In the genomic region with DNA sequence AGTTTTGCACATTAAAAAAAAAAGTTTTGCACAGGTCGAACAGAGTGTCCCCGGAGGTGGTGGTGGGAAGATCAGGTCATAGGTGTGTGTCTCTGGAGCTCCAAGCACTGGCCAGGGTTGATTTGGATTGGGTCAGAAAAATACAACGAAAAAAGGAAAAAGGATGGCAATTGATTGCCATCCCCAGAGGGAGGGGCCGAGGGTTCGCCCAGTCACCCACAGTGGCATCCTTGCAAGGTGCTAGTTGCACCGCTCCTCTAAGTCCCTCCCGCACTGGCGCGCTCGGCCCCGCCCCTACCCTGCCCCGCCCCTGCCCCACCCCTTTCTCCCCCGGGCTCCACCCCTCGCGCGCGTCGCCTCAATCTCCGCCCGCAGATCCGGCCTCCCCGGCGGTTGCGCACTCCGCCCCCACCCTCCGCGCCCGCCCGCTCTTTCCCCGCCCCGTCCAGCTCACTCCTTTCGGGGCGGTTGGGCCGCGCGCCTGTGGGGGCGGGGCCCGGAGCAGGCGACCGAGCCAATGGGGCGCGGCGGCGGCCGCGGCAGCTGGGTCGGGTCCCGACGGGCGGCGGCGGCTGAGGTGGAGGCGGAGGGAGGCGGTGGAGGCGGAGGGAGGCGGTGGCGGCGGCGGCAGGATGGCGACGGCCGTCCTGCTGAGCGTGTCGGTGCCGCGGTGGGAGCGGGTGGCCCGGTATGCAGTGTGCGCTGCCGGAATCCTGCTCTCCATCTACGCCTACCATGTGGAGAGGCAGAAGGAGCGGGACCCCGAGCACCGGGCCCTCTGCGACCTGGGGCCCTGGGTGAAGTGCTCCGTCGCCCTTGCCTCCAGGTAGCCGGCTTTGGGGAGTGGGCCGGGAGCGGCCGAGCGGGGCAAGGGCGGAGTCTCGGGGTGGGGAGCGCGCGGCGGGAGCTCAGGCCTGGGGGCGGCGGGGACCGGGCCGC, we compare ENCODE assay signal across 8 cellular contexts. TPM values are rescaled to one million over a fixed set of nuclear protein-coding genes. Genes with fewer than 3 reads are reported as not detected.
DNase-seq lines count a peak whose midpoint lies in the region; ATAC-seq lines count a peak whose summit lies in the region.

No MANE protein-coding gene starts in this region.

- no peaks in the 10 kb centered on the region for H3K36me3 ChIP-seq in esophagus (ENCODE audit: control insufficient read depth in 2 of 2, insufficient read depth in 2 of 2, low read length in 1 of 2)

- H3K9me3 ChIP-seq in esophagus (ENCODE audit: control insufficient read depth in 2 of 2, insufficient read depth in 1 of 2, low read depth in 1 of 2, low read length in 1 of 2), result no peaks in the 10 kb centered on the region

- H3K9me3 Mint-ChIP-seq in IgD-negative memory B cell (peaks cover 0 to 4% (median 1%) of the 10 kb centered on the region in 3 donors), naive B cell (peaks cover 0 to 5% (median 0%) of the 10 kb centered on the region in 7 donors)

- peak overlapping the region; percentile 77 to 91 for H3K27ac ChIP-seq in esophagus (ENCODE audit: low read depth in 2 of 2, low read length in 1 of 2)

- H3K4me1 ChIP-seq in esophagus (ENCODE audit: control insufficient read depth in 2 of 2, insufficient read depth in 2 of 2, low read length in 1 of 2), result no peaks in the 10 kb centered on the region

- no peaks in the 10 kb centered on the region for H3K27me3 ChIP-seq in esophagus (ENCODE audit: control insufficient read depth in 1 of 2, insufficient read depth in 2 of 2, low read length in 2 of 2)

- 2 to 3% methylated on average over 52 to 88 of the region's 92 CpGs for WGBS in esophagus, 2 donors

- ATAC-seq in GM21619 (IDR thresholded peaks at IDR 0.05; ENCODE audit: unreplicated experiment), result peak; percentile 76
- peak; percentile 85 to 86 for ATAC-seq in naive B cell (ENCODE audit: low read depth in 2 of 2)

- H3K4me3 ChIP-seq in esophagus (ENCODE audit: low read depth in 1 of 2, low read length in 2 of 2), result peak overlapping the region; percentile 64 to 84

- H3K27ac Mint-ChIP-seq in IgD-negative memory B cell (peak overlapping the region in 2 of 3 donors; percentile 71 to 78), naive B cell (peak overlapping the region in 5 of 6 donors; percentile 33 to 93 (median 92))

- DNase-seq in DMS53 treated with DMSO at 0.1 percent for 48 hours (lab: John Stamatoyannopoulos, UW; ENCODE audit: unreplicated experiment), result peak; percentile 75
- DNase-seq in OCI-M1 (lab: John Stamatoyannopoulos, UW), result peak; percentile 98
- DNase-seq in activated T-cell treated with anti-CD3 and anti-CD28 coated beads, Interleukin-2, amount 50 U/mL, for 1 hour, result peak; percentile 95
- peak; percentile 89 for DNase-seq in naive B cell
- peak; percentile 78 to 91 for DNase-seq in stimulated activated CD8-positive, alpha-beta memory T cell treated with anti-CD3 and anti-CD28 coated beads, Interleukin-7, amount 100 ng/mL, for 48 hours (ENCODE audit: extremely low read depth in 1 of 2, low read depth in 1 of 2)

- H3K36me3 Mint-ChIP-seq in IgD-negative memory B cell (peaks cover 1% of the 10 kb centered on the region), naive B cell (no peaks in the 10 kb centered on the region)

- peaks cover 14 to 16% (median 15%) of the 10 kb centered on the region in 3 donors for H3K4me1 Mint-ChIP-seq in IgD-negative memory B cell
- H3K4me1 Mint-ChIP-seq in naive B cell, result peaks cover 9 to 19% (median 10%) of the 10 kb centered on the region in 3 donors

- no peaks in the 10 kb centered on the region for H3K27me3 Mint-ChIP-seq in IgD-negative memory B cell
- H3K27me3 Mint-ChIP-seq in naive B cell, result no peaks in the 10 kb centered on the region

- peak overlapping the region; percentile 25 to 93 (median 86) for H3K4me3 Mint-ChIP-seq in IgD-negative memory B cell
- peak overlapping the region; percentile 71 to 93 (median 85) for H3K4me3 Mint-ChIP-seq in naive B cell

RNA-seq across cellular contexts. Expression of a gene that starts 31.5 kb away (rescaled TPM):
- polyA plus RNA-seq in IgD-negative memory B cell (13.9 TPM), esophagus (10 to 100 TPM in 1 of 2 donors, 1 to 10 TPM in 1; 7.3 to 10.9 TPM), naive B cell (ENCODE audit: low read depth in 6 of 6) (10 to 100 TPM in 2 of 6 donors, 1 to 10 TPM in 4; 4.3 to 19.3 (median 9.5) TPM)

RNA-seq across cellular contexts. Expression of a gene that starts 47.2 kb away (rescaled TPM):
- polyA plus RNA-seq in IgD-negative memory B cell (2.4 TPM), esophagus (10 to 100 TPM in 1 of 2 donors, 1 to 10 TPM in 1; 4.6 to 13.9 TPM), naive B cell (ENCODE audit: low read depth in 6 of 6) (1 to 10 TPM in 5 of 6 donors, under 1 TPM in 1; 0.46 to 5.4 (median 3.4) TPM)

Comparison
In these comparisons a context has a peak if more than half of its experiments do, and no peak if none do; other contexts are left out.
1. Peak in every context shown above with its lines: DNase-seq, ATAC-seq, H3K4me3 ChIP-seq and H3K27ac ChIP-seq.